ENCODE assay signal across 11 cellular contexts in the genomic region with DNA sequence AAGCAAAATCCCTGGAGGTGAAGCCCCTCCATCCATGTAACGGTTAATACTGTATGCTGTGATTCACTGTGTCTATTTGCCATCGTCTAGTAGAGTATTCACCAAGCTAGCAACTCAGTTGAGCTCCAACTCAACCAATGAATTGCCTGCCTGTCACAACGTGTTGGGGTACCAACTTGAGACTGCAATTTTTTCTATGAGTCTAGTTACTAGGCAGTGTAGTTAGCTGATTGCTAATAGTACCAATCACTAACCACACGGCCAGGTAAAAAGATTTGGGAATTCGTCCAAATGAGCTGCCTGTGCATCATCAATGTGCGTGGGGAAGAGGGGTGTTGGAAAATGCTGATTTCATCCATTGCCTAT. TPM values are rescaled to one million over a fixed set of nuclear protein-coding genes. Genes with fewer than 3 reads are reported as not detected.
DNase-seq lines count a peak whose midpoint lies in the region; ATAC-seq, FAIRE-seq and TF ChIP-seq lines count a peak whose summit lies in the region.
"Had no signal": no experiment of that assay in that cellular context is flagged by ENCODE, and none has a peak within 500 bp of the region (broad histone marks: within the 10 kb centered on the region; RNA-seq: fewer than 3 reads in every experiment).

No MANE protein-coding gene starts in this region.

- no peak overlapping the region for H2AK5ac ChIP-seq in H9 (ENCODE audit: insufficient read length, low read length)

- no peak overlapping the region for H4K91ac ChIP-seq in H9 (ENCODE audit: insufficient read length, low read depth, low read length)

- H3T11ph ChIP-seq in H9 (ENCODE audit: low read length) = no peak overlapping the region

- H3K9ac ChIP-seq in H9 (ENCODE audit: extremely low read depth, insufficient read length, low read length) = no peak overlapping the region
- H3K9ac ChIP-seq in astrocyte (ENCODE audit: low read length) = peak overlapping the region; percentile 60
- H3K9ac ChIP-seq in colonic mucosa (ENCODE audit: low read depth in 2 of 2, low read length in 2 of 2) = no peak overlapping the region

- H3K27me3 ChIP-seq in ACC112 (ENCODE audit: insufficient read depth, low read length) (no peaks in the 10 kb centered on the region), H9 (ENCODE audit: insufficient read depth, low read length) (peaks cover 13% of the 10 kb centered on the region; the same call in 1 of the 2 replicates), astrocyte (ENCODE audit: insufficient read depth, low read length) (no peaks in the 10 kb centered on the region), colonic mucosa (peaks cover 32% of the 10 kb centered on the region)

- H3K4me1 Mint-ChIP-seq in H9 (peaks cover 11 to 18% of the 10 kb centered on the region in 2 experiments), astrocyte (ENCODE audit: low read depth, unreplicated experiment) (peaks cover 11% of the 10 kb centered on the region)

- no peaks in the 10 kb centered on the region for H4K20me1 ChIP-seq in H9 (ENCODE audit: control insufficient read depth, insufficient read depth, insufficient read length)
- H4K20me1 ChIP-seq in astrocyte (ENCODE audit: insufficient read depth, low read length) = no peaks in the 10 kb centered on the region

- peak overlapping the region; percentile 46 for H3K4me2 ChIP-seq in H9 (ENCODE audit: insufficient read depth, insufficient read length, low read length)
- H3K4me2 ChIP-seq in astrocyte (ENCODE audit: low read length) = peak overlapping the region; percentile 82

- no peak overlapping the region for H2BK12ac ChIP-seq in H9 (ENCODE audit: insufficient read length, low read depth, low read length)

- H3K56ac ChIP-seq in H9 (ENCODE audit: insufficient read length, low read depth, low read length) = no peak overlapping the region

- H3K27me3 Mint-ChIP-seq in H9 (ENCODE audit: low read depth) (peaks cover 44% of the 10 kb centered on the region), astrocyte (ENCODE audit: low read depth, unreplicated experiment) (peaks cover 8% of the 10 kb centered on the region)

- H3K9me3 Mint-ChIP-seq in H9 (no peaks in the 10 kb centered on the region; a peak in 1 of 5 replicates), astrocyte (ENCODE audit: unreplicated experiment) (peaks cover 1% of the 10 kb centered on the region)

- H3K14ac ChIP-seq in H9 (ENCODE audit: insufficient read depth, low read length) = no peak overlapping the region

- H3K79me1 ChIP-seq in H9 (ENCODE audit: insufficient read depth, low read depth, low read length, poor library complexity, severe bottlenecking) = no peaks in the 10 kb centered on the region

- H2BK5ac ChIP-seq in H9 (ENCODE audit: insufficient read length, low read length) = no peak overlapping the region

- H3K27ac Mint-ChIP-seq in H9 = no peak overlapping the region
- no peak overlapping the region for H3K27ac Mint-ChIP-seq in astrocyte (ENCODE audit: unreplicated experiment)

- no peak overlapping the region for H3K18ac ChIP-seq in H9 (ENCODE audit: insufficient read length, low read depth, low read length)

- no CpG with 5 or more reads among the region's 6 CpGs for WGBS in H9 (ENCODE audit: extremely low coverage, insufficient read length, low lambda C conversion rate)
- 0 to 6% methylated on average over 1 to 2 of the region's 6 CpGs for WGBS in mesodermal cell (ENCODE audit: insufficient coverage in 2 of 2), 2 experiments

- H3K4me3 ChIP-seq in ACC112 (ENCODE audit: low read depth, low read length) (peak overlapping the region; percentile 86), astrocyte (ENCODE audit: insufficient read depth, low read depth, low read length) (peak overlapping the region; percentile 53), mesodermal cell (ENCODE audit: extremely low read depth, insufficient read depth, low read length, poor library complexity, severe bottlenecking) (peak overlapping the region; percentile 45), colonic mucosa (no peak overlapping the region)

- no peak for DNase-seq in H9
- no peak for DNase-seq in astrocyte (ENCODE audit: low read depth)
- DNase-seq in colonic mucosa = no peak
- DNase-seq in NCI-H1436 (lab: John Stamatoyannopoulos, UW) = no peak
- DNase-seq: SIG-M5 had no signal

- H2BK15ac ChIP-seq in H9 (ENCODE audit: low read depth, low read length) = no peak overlapping the region

- no peak for FAIRE-seq in astrocyte (lab: Jason Lieb, UNC)

- H3K4me1 ChIP-seq in ACC112 (ENCODE audit: control insufficient read depth, insufficient read depth, low read length, unreplicated experiment) = peaks cover 5% of the 10 kb centered on the region
- H3K4me1 ChIP-seq in H9 (ENCODE audit: insufficient read depth, low read length) = peaks cover 3% of the 10 kb centered on the region; the same call in 1 of the 2 replicates
- peaks cover 3% of the 10 kb centered on the region for H3K4me1 ChIP-seq in astrocyte (ENCODE audit: insufficient read depth, low read length)
- peaks cover 16% of the 10 kb centered on the region for H3K4me1 ChIP-seq in mesodermal cell (ENCODE audit: control insufficient read depth, insufficient read depth, low read length, poor library complexity, severe bottlenecking)
- H3K4me1 ChIP-seq in colonic mucosa = no peaks in the 10 kb centered on the region

- H4K5ac ChIP-seq in H9 (ENCODE audit: insufficient read length, low read depth, low read length) = no peak overlapping the region

- no peak overlapping the region for H3K23ac ChIP-seq in H9 (ENCODE audit: insufficient read length, low read depth, low read length)

- H3K36me3 ChIP-seq in ACC112 (ENCODE audit: insufficient read depth, low read length) (no peaks in the 10 kb centered on the region), astrocyte (ENCODE audit: insufficient read depth, low read length) (no peaks in the 10 kb centered on the region), mesodermal cell (ENCODE audit: control insufficient read depth, insufficient read depth, low read length) (no peaks in the 10 kb centered on the region), colonic mucosa (no peaks in the 10 kb centered on the region)

- H3K23me2 ChIP-seq in H9 (ENCODE audit: insufficient read length, low read depth, low read length, poor library complexity, severe bottlenecking) = peaks cover 15% of the 10 kb centered on the region

- H4K8ac ChIP-seq in H9 (replicated peaks; ENCODE audit: insufficient read length, low read depth, low read length) = no peak overlapping the region

- H2AFZ ChIP-seq in ACC112 (ENCODE audit: low read length, unreplicated experiment) (peak overlapping the region; percentile 64), H9 (ENCODE audit: low read length) (no peak overlapping the region), astrocyte (ENCODE audit: low read depth, low read length) (peak overlapping the region; percentile 90)

- intact Hi-C loops in colonic mucosa (cut with DNase I) = no loop called here

- H3K9me3 ChIP-seq in H9 (ENCODE audit: control insufficient read depth, low read depth, low read length) (no peaks in the 10 kb centered on the region), astrocyte (ENCODE audit: insufficient read depth, low read depth, low read length) (no peaks in the 10 kb centered on the region), mesodermal cell (ENCODE audit: control insufficient read depth, low read length) (no peaks in the 10 kb centered on the region), colonic mucosa (no peaks in the 10 kb centered on the region)

- TF ChIP-seq CTCF in H9 (conservative IDR thresholded peaks at IDR 0.05) (no peak), astrocyte (IDR thresholded peaks at IDR 0.05; ENCODE audit: insufficient read depth, low read depth, low read length) (no peak), colonic mucosa (IDR thresholded peaks at IDR 0.05) (no peak)

- H2BK120ac ChIP-seq in H9 (ENCODE audit: low read depth, low read length, poor library complexity, severe bottlenecking) = no peak overlapping the region

- no peak overlapping the region for H2BK20ac ChIP-seq in H9 (ENCODE audit: low read depth, low read length, poor library complexity, severe bottlenecking)

- H3K27ac ChIP-seq in ACC112 (ENCODE audit: low read depth, low read length) = no peak overlapping the region
- no peak overlapping the region for H3K27ac ChIP-seq in H9 (ENCODE audit: insufficient read length, low read depth, low read length)
- no peak overlapping the region for H3K27ac ChIP-seq in astrocyte (ENCODE audit: low read depth, low read length)
- H3K27ac ChIP-seq in mesodermal cell (ENCODE audit: low read depth, low read length, severe bottlenecking) = no peak overlapping the region
- no peak overlapping the region for H3K27ac ChIP-seq in colonic mucosa

- H3K4me3 Mint-ChIP-seq in H9 = peak overlapping the region; percentile 38 to 74
- peak overlapping the region; percentile 54 for H3K4me3 Mint-ChIP-seq in astrocyte (ENCODE audit: unreplicated experiment)

- H3K36me3 Mint-ChIP-seq in H9 (ENCODE audit: insufficient read depth in 1 of 3, low read depth in 3 of 3) (no peaks in the 10 kb centered on the region), astrocyte (ENCODE audit: low read depth, unreplicated experiment) (no peaks in the 10 kb centered on the region)

- H3K4ac ChIP-seq in H9 (ENCODE audit: low read depth, low read length) = no peak overlapping the region

- H3K79me2 ChIP-seq in ACC112 (ENCODE audit: control insufficient read depth, insufficient read depth, low read length, unreplicated experiment) = no peaks in the 10 kb centered on the region
- no peaks in the 10 kb centered on the region for H3K79me2 ChIP-seq in H9 (ENCODE audit: insufficient read depth, low read length)
- H3K79me2 ChIP-seq in astrocyte (ENCODE audit: insufficient read depth, low read length) = no peaks in the 10 kb centered on the region

- ATAC-seq in GM19467 (IDR thresholded peaks at IDR 0.05; ENCODE audit: unreplicated experiment) = no peak
- no peak for ATAC-seq in GM19397 (IDR thresholded peaks at IDR 0.05; ENCODE audit: unreplicated experiment)

RNA-seq across cellular contexts. Expression of a gene that starts 1.0 kb away (rescaled TPM):
- total RNA-seq in H9 (2021) (not detected in 2 replicates), astrocyte (0.50 and 0.55 TPM in 2 replicates), colonic mucosa (not detected)
- polyA plus RNA-seq in mesodermal cell (2013, experiment 1 of 2) = 0.44 TPM
- polyA plus RNA-seq in mesodermal cell (2013, experiment 2 of 2) = 0.46 TPM
- total RNA-seq: M059J, mononuclear cell had no signal

RNA-seq across cellular contexts. Expression of a gene that starts 1.4 kb away (rescaled TPM):
- total RNA-seq in H9 (2021) (not detected in 2 replicates), astrocyte (0.43 TPM in 2 replicates), colonic mucosa (not detected)
- 1.5 TPM for polyA plus RNA-seq in mesodermal cell (2013, experiment 1 of 2)
- 0.46 TPM for polyA plus RNA-seq in mesodermal cell (2013, experiment 2 of 2)
- total RNA-seq: M059J, mononuclear cell had no signal

RNA-seq across cellular contexts. Expression of a gene that starts 27.3 kb away (rescaled TPM):
- total RNA-seq in H9 (2021) (2.5 and 3.1 TPM in 2 replicates), astrocyte (47.5 and 54.5 TPM in 2 replicates), colonic mucosa (1 to 10 TPM in 1 of 2 donors, under 1 TPM in 1; 0.99 to 9.0 TPM)
- polyA plus RNA-seq in mesodermal cell (2013, experiment 1 of 2) = 27.0 TPM
- polyA plus RNA-seq in mesodermal cell (2013, experiment 2 of 2) = 21.9 TPM
